13 cellular contexts compared by ENCODE assay signal in the genomic region with DNA sequence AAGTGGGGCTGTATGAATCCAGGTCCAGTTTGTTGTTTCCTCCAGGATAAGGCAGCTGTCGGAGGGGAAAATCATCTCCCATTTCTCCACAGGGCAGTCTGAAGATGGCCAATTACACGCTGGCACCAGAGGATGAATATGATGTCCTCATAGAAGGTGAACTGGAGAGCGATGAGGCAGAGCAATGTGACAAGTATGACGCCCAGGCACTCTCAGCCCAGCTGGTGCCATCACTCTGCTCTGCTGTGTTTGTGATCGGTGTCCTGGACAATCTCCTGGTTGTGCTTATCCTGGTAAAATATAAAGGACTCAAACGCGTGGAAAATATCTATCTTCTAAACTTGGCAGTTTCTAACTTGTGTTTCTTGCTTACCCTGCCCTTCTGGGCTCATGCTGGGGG. TPM values are rescaled to one million over a fixed set of nuclear protein-coding genes. Genes with fewer than 3 reads are reported as not detected.
DNase-seq lines count a peak whose midpoint lies in the region; ATAC-seq and TF ChIP-seq lines count a peak whose summit lies in the region.
"Had no signal": no experiment of that assay in that cellular context is flagged by ENCODE, and none has a peak within 500 bp of the region (broad histone marks: within the 10 kb centered on the region; RNA-seq: fewer than 3 reads in every experiment).

No MANE protein-coding gene starts in this region.

- DNase-seq in SK-N-SH (no peak), immature natural killer cell (no peak), SKM-1 treated with dmso at 0.1 percent for 144 hours (lab: John Stamatoyannopoulos, UW; ENCODE audit: unreplicated experiment) (no peak)
- DNase-seq in stimulated activated naive B cell treated with anti-CD40 and anti-IgM and Interleukin-4, amounts not matched to agents 10 μg/mL and 1 μg/mL and 100 μg/mL, for 72 hours: no peak
- DNase-seq: hippocampal formation, NCI-H1694 treated with DMSO at 0.1 percent for 48 hours had no signal

- no peaks in the 10 kb centered on the region for H3F3A ChIP-seq in SK-N-SH (replicated peaks; ENCODE audit: insufficient read depth)

- H3K9me3 Mint-ChIP-seq in activated T-helper 17 cell treated with anti-CD3 and anti-CD28 coated beads, Interleukin-2, amount 50 U/mL, for 72 hours: no peaks in the 10 kb centered on the region
- no peaks in the 10 kb centered on the region for H3K9me3 Mint-ChIP-seq in immature natural killer cell
- H3K9me3 Mint-ChIP-seq in stimulated activated naive B cell treated with anti-CD40 and anti-IgM and Interleukin-4, amounts not matched to agents 10 μg/mL and 1 μg/mL and 100 μg/mL, for 72 hours: peaks cover 4 to 5% of the 10 kb centered on the region in 2 donors
- H3K9me3 Mint-ChIP-seq: neural progenitor cell had no signal

- no peaks in the 10 kb centered on the region for H3K36me3 Mint-ChIP-seq in activated T-helper 17 cell treated with anti-CD3 and anti-CD28 coated beads, Interleukin-2, amount 50 U/mL, for 72 hours (ENCODE audit: low read depth)
- H3K36me3 Mint-ChIP-seq in immature natural killer cell: no peaks in the 10 kb centered on the region
- H3K36me3 Mint-ChIP-seq in stimulated activated naive B cell treated with anti-CD40 and anti-IgM and Interleukin-4, amounts not matched to agents 10 μg/mL and 1 μg/mL and 100 μg/mL, for 72 hours: peaks cover 11 to 30% of the 10 kb centered on the region in 2 donors
- H3K36me3 Mint-ChIP-seq: neural progenitor cell had no signal

- H3K4me1 ChIP-seq in SK-N-SH (ENCODE audit: control insufficient read depth in 1 of 2, insufficient read depth in 2 of 2, low read depth in 1 of 2, low read length in 1 of 2): no peaks in the 10 kb centered on the region
- H3K4me1 ChIP-seq: neural progenitor cell had no signal

- peak overlapping the region; percentile 37; the same call in 1 of the 2 replicates for H3K4me2 ChIP-seq in SK-N-SH
- H3K4me2 ChIP-seq: neural progenitor cell had no signal

- H3K9ac ChIP-seq in SK-N-SH: no peak overlapping the region
- H3K9ac ChIP-seq: neural progenitor cell had no signal

- H3K27ac ChIP-seq in SK-N-SH (ENCODE audit: low read depth in 2 of 2, low read length in 1 of 2): no peak overlapping the region
- H3K27ac ChIP-seq: neural progenitor cell had no signal

- TF ChIP-seq RAD21 in SK-N-SH (IDR thresholded peaks at IDR 0.05; ENCODE audit: low read length): no peak

- H3K9me2 ChIP-seq in SK-N-SH: no peaks in the 10 kb centered on the region

- no peak overlapping the region for H3K27ac Mint-ChIP-seq in activated T-helper 17 cell treated with anti-CD3 and anti-CD28 coated beads, Interleukin-2, amount 50 U/mL, for 72 hours
- peak overlapping the region; percentile 25 to 92 (median 76) for H3K27ac Mint-ChIP-seq in immature natural killer cell
- peak overlapping the region; percentile 97 for H3K27ac Mint-ChIP-seq in stimulated activated naive B cell treated with anti-CD40 and anti-IgM and Interleukin-4, amounts not matched to agents 10 μg/mL and 1 μg/mL and 100 μg/mL, for 72 hours
- H3K27ac Mint-ChIP-seq: neural progenitor cell had no signal

- no peaks in the 10 kb centered on the region for H3K9me3 ChIP-seq in SK-N-SH

- H3K36me3 ChIP-seq in SK-N-SH (replicated peaks in 1 of 2; ENCODE audit: control insufficient read depth in 1 of 2, insufficient read depth in 2 of 2, low read length in 1 of 2): no peaks in the 10 kb centered on the region
- H3K36me3 ChIP-seq: cardiac muscle cell, neural progenitor cell had no signal

- no peak for TF ChIP-seq CTCF in SK-N-SH (IDR thresholded peaks at IDR 0.05)

- POLR2A ChIA-PET in SK-N-SH (lab: Yijun Ruan, JAX): no interaction called here

- no peaks in the 10 kb centered on the region for H3K4me1 Mint-ChIP-seq in activated T-helper 17 cell treated with anti-CD3 and anti-CD28 coated beads, Interleukin-2, amount 50 U/mL, for 72 hours
- peaks cover 29 to 37% of the 10 kb centered on the region in 2 donors for H3K4me1 Mint-ChIP-seq in immature natural killer cell
- H3K4me1 Mint-ChIP-seq in stimulated activated naive B cell treated with anti-CD40 and anti-IgM and Interleukin-4, amounts not matched to agents 10 μg/mL and 1 μg/mL and 100 μg/mL, for 72 hours: peaks cover 32 to 58% of the 10 kb centered on the region in 2 donors

- peaks cover 4% of the 10 kb centered on the region for H3K27me3 Mint-ChIP-seq in activated T-helper 17 cell treated with anti-CD3 and anti-CD28 coated beads, Interleukin-2, amount 50 U/mL, for 72 hours
- peaks cover 0 to 3% (median 1%) of the 10 kb centered on the region in 3 donors for H3K27me3 Mint-ChIP-seq in immature natural killer cell (ENCODE audit: low read depth in 3 of 3)
- no peaks in the 10 kb centered on the region for H3K27me3 Mint-ChIP-seq in stimulated activated naive B cell treated with anti-CD40 and anti-IgM and Interleukin-4, amounts not matched to agents 10 μg/mL and 1 μg/mL and 100 μg/mL, for 72 hours

- no peak overlapping the region for H3K4me3 ChIP-seq in SK-N-SH (ENCODE audit: low read depth in 2 of 2, low read length in 1 of 2)
- H3K4me3 ChIP-seq: cardiac muscle cell, neural progenitor cell had no signal

- 0 out of 2 replicates have a peak overlapping the region, but pooled peaks have one; percentile 26 for H2AFZ ChIP-seq in SK-N-SH (ENCODE audit: low read depth)
- H2AFZ ChIP-seq: neural progenitor cell had no signal

- H3K79me2 ChIP-seq in SK-N-SH (ENCODE audit: insufficient read depth): no peaks in the 10 kb centered on the region

- WGBS in SK-N-SH (ENCODE audit: low lambda C conversion rate): 40% methylated on average over 7 of the region's 7 CpGs

- H4K20me1 ChIP-seq in SK-N-SH (ENCODE audit: insufficient read depth): no peaks in the 10 kb centered on the region

- peak overlapping the region; percentile 67 for H3K4me3 Mint-ChIP-seq in activated T-helper 17 cell treated with anti-CD3 and anti-CD28 coated beads, Interleukin-2, amount 50 U/mL, for 72 hours
- peak overlapping the region; percentile 37 to 85 (median 78) for H3K4me3 Mint-ChIP-seq in immature natural killer cell
- H3K4me3 Mint-ChIP-seq in stimulated activated naive B cell treated with anti-CD40 and anti-IgM and Interleukin-4, amounts not matched to agents 10 μg/mL and 1 μg/mL and 100 μg/mL, for 72 hours: peak overlapping the region; percentile 88 to 94
- H3K4me3 Mint-ChIP-seq: neural progenitor cell had no signal

- CTCF ChIA-PET in SK-N-SH (lab: Yijun Ruan, JAX): interaction anchor here (1.4 to 1.8 kb wide), 2 partner anchors 30 to 42 kb away, joined by 4 to 5 read pairs; no protein-coding TSS in a partner anchor

- TF ChIP-seq EP300 in SK-N-SH (IDR thresholded peaks at IDR 0.05; ENCODE audit: borderline replicate concordance in 1 of 2, low read depth in 1 of 2, low read length in 1 of 2): no peak

- H3K27me3 ChIP-seq in SK-N-SH (ENCODE audit: insufficient read depth): no peaks in the 10 kb centered on the region; the same call in 1 of the 2 replicates
- H3K27me3 ChIP-seq: cardiac muscle cell, neural progenitor cell had no signal

- ATAC-seq in SK-N-SH treated with all-trans-retinoic acid at 6 μM for 48 hours: no peak
- ATAC-seq in activated T-helper 17 cell treated with anti-CD3 and anti-CD28 coated beads, Interleukin-2, amount 50 U/mL, for 72 hours (replicated peaks): no peak
- ATAC-seq in stimulated activated naive B cell treated with anti-CD40 and anti-IgM and Interleukin-4, amounts not matched to agents 10 μg/mL and 1 μg/mL and 100 μg/mL, for 72 hours (replicated peaks): peak in 1 of 2 donors; percentile 23
- ATAC-seq in GM21526 (IDR thresholded peaks at IDR 0.05; ENCODE audit: low FRiP score, unreplicated experiment): no peak
- ATAC-seq in HG03354 (IDR thresholded peaks at IDR 0.05; ENCODE audit: poor library complexity, severe bottlenecking, unreplicated experiment): no peak

TF ChIP-seq in SK-N-SH, 30 proteins besides CTCF, POLR2A, EP300 and RAD21 (continues in another document):
- TF ChIP-seq JUND (IDR thresholded peaks at IDR 0.05) (no peak), FOSL2 (IDR thresholded peaks at IDR 0.05; ENCODE audit: borderline replicate concordance, low read depth) (no peak), FOXM1 (IDR thresholded peaks at IDR 0.05; ENCODE audit: low read depth) (no peak)

TF ChIP-seq in SK-N-SH treated with all-trans-retinoic acid at 6 μM for 48 hours, 23 proteins besides CTCF, POLR2A, EP300 and RAD21 (continues in another document):
- TF ChIP-seq, protein P1, sequence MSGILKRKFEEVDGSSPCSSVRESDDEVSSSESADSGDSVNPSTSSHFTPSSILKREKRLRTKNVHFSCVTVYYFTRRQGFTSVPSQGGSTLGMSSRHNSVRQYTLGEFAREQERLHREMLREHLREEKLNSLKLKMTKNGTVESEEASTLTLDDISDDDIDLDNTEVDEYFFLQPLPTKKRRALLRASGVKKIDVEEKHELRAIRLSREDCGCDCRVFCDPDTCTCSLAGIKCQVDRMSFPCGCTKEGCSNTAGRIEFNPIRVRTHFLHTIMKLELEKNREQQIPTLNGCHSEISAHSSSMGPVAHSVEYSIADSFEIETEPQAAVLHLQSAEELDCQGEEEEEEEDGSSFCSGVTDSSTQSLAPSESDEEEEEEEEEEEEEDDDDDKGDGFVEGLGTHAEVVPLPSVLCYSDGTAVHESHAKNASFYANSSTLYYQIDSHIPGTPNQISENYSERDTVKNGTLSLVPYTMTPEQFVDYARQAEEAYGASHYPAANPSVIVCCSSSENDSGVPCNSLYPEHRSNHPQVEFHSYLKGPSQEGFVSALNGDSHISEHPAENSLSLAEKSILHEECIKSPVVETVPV (CRISPR knock-in tag; IDR thresholded peaks at IDR 0.05): no peak

RNA-seq across cellular contexts. Expression of a gene that starts 0.9 kb away (rescaled TPM):
- polyA plus RNA-seq in SK-N-SH (2012; rRNA removed): not detected in 2 replicates
- 0.06 TPM in 1 of 2 replicates, not detected in the other for polyA plus RNA-seq in SK-N-SH (2012; cell fraction: cytosol; rRNA removed)
- polyA plus RNA-seq in SK-N-SH (2012; cell fraction: nucleus; rRNA removed): 0.08 TPM in 1 of 2 replicates, not detected in the other
- 1 to 10 TPM; 2.1 to 3.7 TPM for total RNA-seq in activated T-helper 17 cell treated with anti-CD3 and anti-CD28 coated beads, Interleukin-2, amount 50 U/mL, for 72 hours
- 1 to 10 TPM; 1.3 to 2.0 (median 1.4) TPM for polyA plus RNA-seq in immature natural killer cell

RNA-seq across cellular contexts. Expression of a gene that starts 37.2 kb away (rescaled TPM):
- polyA plus RNA-seq in SK-N-SH (2012; rRNA removed) (not detected in 2 replicates), immature natural killer cell (1 to 10 TPM in 2 of 3 donors, not detected in 1; 1.4 to 4.2 TPM)
- not detected in 2 replicates for polyA plus RNA-seq in SK-N-SH (2012; cell fraction: cytosol; rRNA removed)
- polyA plus RNA-seq in SK-N-SH (2012; cell fraction: nucleus; rRNA removed): not detected in 2 replicates
- total RNA-seq in activated T-helper 17 cell treated with anti-CD3 and anti-CD28 coated beads, Interleukin-2, amount 50 U/mL, for 72 hours: 10 to 100 TPM in 1 of 2 donors, 1 to 10 TPM in 1; 2.2 to 13.8 TPM
- total RNA-seq: cardiac muscle cell had no signal
- polyA plus RNA-seq: cardiac muscle cell had no signal

RNA-seq across cellular contexts. Expression of a gene that starts 54.1 kb away (rescaled TPM):
- not detected in 2 replicates for polyA plus RNA-seq in SK-N-SH (2012; rRNA removed)
- not detected in 2 replicates for polyA plus RNA-seq in SK-N-SH (2012; cell fraction: cytosol; rRNA removed)
- not detected in 2 replicates for polyA plus RNA-seq in SK-N-SH (2012; cell fraction: nucleus; rRNA removed)
- total RNA-seq in activated T-helper 17 cell treated with anti-CD3 and anti-CD28 coated beads, Interleukin-2, amount 50 U/mL, for 72 hours: 10 to 100 TPM in 1 of 2 donors, 1 to 10 TPM in 1; 2.9 to 17.5 TPM
- polyA plus RNA-seq in immature natural killer cell: 10 to 100 TPM in 1 of 3 donors, 1 to 10 TPM in 2; 3.5 to 10.8 (median 6.7) TPM
- total RNA-seq: cardiac muscle cell had no signal
- polyA plus RNA-seq: cardiac muscle cell had no signal

RNA-seq across cellular contexts. Expression of a gene that starts 56.7 kb away (rescaled TPM):
- polyA plus RNA-seq in SK-N-SH (2012; rRNA removed): not detected in 2 replicates
- not detected in 2 replicates for polyA plus RNA-seq in SK-N-SH (2012; cell fraction: cytosol; rRNA removed)
- not detected in 2 replicates for polyA plus RNA-seq in SK-N-SH (2012; cell fraction: nucleus; rRNA removed)
- total RNA-seq in activated T-helper 17 cell treated with anti-CD3 and anti-CD28 coated beads, Interleukin-2, amount 50 U/mL, for 72 hours: not detected
- not detected for polyA plus RNA-seq in immature natural killer cell
- total RNA-seq: activated CD8-positive, alpha-beta memory T cell treated with anti-CD3 and anti-CD28 coated beads for 36 hours; cardiac muscle cell had no signal
- polyA plus RNA-seq: cardiac muscle cell had no signal
